Comparison of ENCODE assay signal across 1 cellular context in the genomic region with DNA sequence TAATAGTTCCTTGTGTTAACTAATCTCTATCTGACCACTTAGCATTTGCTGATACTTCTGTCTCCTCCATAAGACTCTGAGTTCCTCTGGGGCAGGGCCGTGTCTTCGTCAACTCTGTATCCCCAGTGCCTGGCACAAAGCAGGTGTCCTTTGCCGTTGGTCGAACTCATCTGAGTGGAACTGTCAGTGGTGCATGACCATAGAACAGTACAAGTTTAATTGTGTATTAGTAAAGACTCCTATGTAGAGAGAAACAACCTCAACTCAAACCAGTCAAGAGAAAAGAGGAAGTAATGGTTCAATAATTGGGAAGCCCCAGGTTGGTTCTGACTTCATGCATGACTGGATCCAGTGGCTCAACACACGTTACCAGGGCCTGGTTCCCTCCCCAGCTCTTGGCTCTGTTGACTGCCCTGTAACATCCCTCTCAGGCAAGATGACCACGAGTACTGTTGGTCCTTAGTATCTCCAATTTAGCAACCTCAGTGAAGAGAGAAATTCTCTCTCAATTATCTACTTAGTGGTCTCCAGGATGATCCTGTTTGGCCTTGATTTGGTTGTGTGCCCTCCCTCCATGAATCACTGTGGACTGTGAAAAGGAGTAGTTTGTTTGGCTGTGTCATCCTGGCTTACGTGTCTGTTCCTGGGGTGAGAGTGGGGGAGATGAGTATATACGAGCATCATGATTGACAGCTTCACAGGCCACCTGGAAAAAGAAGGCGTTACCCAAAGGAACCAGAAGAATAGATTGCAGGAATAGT.
TF ChIP-seq lines count a peak whose summit lies in the region.

No MANE protein-coding gene starts in this region.

TF ChIP-seq in GM12878, 131 proteins besides CTCF, POLR2A, EP300 and RAD21 (continued from another document and continues in another):
- TF ChIP-seq, protein P1, sequence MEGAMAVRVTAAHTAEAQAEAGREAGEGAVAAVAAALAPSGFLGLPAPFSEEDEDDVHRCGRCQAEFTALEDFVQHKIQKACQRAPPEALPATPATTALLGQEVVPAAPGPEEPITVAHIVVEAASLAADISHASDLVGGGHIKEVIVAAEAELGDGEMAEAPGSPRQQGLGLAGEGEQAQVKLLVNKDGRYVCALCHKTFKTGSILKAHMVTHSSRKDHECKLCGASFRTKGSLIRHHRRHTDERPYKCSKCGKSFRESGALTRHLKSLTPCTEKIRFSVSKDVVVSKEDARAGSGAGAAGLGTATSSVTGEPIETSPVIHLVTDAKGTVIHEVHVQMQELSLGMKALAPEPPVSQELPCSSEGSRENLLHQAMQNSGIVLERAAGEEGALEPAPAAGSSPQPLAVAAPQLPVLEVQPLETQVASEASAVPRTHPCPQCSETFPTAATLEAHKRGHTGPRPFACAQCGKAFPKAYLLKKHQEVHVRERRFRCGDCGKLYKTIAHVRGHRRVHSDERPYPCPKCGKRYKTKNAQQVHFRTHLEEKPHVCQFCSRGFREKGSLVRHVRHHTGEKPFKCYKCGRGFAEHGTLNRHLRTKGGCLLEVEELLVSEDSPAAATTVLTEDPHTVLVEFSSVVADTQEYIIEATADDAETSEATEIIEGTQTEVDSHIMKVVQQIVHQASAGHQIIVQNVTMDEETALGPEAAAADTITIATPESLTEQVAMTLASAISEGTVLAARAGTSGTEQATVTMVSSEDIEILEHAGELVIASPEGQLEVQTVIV (IDR thresholded peaks at IDR 0.05; ENCODE audit: borderline replicate concordance, partially characterized antibody), result no peak
- TF ChIP-seq MYC (IDR thresholded peaks at IDR 0.05; ENCODE audit: insufficient read depth, insufficient read length, insufficient replicate concordance, low read length, severe bottlenecking) (no peak), ZNF622 (IDR thresholded peaks at IDR 0.05) (no peak), PAX5 (IDR thresholded peaks at IDR 0.05; ENCODE audit: borderline replicate concordance, low read depth, low read length) (peak; percentile 99), ZNF207 (IDR thresholded peaks at IDR 0.05; ENCODE audit: borderline replicate concordance) (no peak; the same call in 1 of the 2 replicates), CHD1 (IDR thresholded peaks at IDR 0.05; ENCODE audit: low read depth, low read length) (no peak), LARP7 (IDR thresholded peaks at IDR 0.05) (no peak), ZNF274 (IDR thresholded peaks at IDR 0.05; ENCODE audit: insufficient read depth, insufficient read length) (no peak), ETV6 (conservative IDR thresholded peaks at IDR 0.05 in 1 of 2, IDR thresholded peaks at IDR 0.05 in 1 of 2; ENCODE audit: borderline replicate concordance in 1 of 2, low read depth in 1 of 2) (peak in 1 of 2 experiments; percentile 84; a peak in 2 of 4 replicates), SIX5 (IDR thresholded peaks at IDR 0.05; ENCODE audit: low read depth, low read length, severe bottlenecking) (no peak), BMI1 (IDR thresholded peaks at IDR 0.05; ENCODE audit: borderline replicate concordance) (peak; percentile 85), RUNX3 (IDR thresholded peaks at IDR 0.05; ENCODE audit: low read length) (peak; percentile 90), TCF7 (IDR thresholded peaks at IDR 0.05; ENCODE audit: borderline replicate concordance) (peak; percentile 60; the same call in 1 of the 2 replicates), ZNF217 (IDR thresholded peaks at IDR 0.05) (peak; percentile 99), ATF7 (IDR thresholded peaks at IDR 0.05; ENCODE audit: low read depth) (peak; percentile 85), NR2C2 (IDR thresholded peaks at IDR 0.05; ENCODE audit: borderline replicate concordance, control insufficient read depth, insufficient read length, low read depth) (no peak), STAT1 (conservative IDR thresholded peaks at IDR 0.05) (no peak), BRCA1 (IDR thresholded peaks at IDR 0.05; ENCODE audit: low read depth, low read length) (no peak), MTA3 (IDR thresholded peaks at IDR 0.05; ENCODE audit: borderline replicate concordance, low read length) (peak; percentile 95; the same call in 1 of the 2 replicates), TARDBP (IDR thresholded peaks at IDR 0.05; ENCODE audit: borderline replicate concordance) (no peak), PML (IDR thresholded peaks at IDR 0.05; ENCODE audit: low read length) (peak; percentile 79; the same call in 1 of the 2 replicates), CBFB (IDR thresholded peaks at IDR 0.05; ENCODE audit: low read depth) (peak; percentile 53; the same call in 1 of the 2 replicates), KDM1A (IDR thresholded peaks at IDR 0.05; ENCODE audit: borderline replicate concordance) (no peak)
- TF ChIP-seq, protein P2, sequence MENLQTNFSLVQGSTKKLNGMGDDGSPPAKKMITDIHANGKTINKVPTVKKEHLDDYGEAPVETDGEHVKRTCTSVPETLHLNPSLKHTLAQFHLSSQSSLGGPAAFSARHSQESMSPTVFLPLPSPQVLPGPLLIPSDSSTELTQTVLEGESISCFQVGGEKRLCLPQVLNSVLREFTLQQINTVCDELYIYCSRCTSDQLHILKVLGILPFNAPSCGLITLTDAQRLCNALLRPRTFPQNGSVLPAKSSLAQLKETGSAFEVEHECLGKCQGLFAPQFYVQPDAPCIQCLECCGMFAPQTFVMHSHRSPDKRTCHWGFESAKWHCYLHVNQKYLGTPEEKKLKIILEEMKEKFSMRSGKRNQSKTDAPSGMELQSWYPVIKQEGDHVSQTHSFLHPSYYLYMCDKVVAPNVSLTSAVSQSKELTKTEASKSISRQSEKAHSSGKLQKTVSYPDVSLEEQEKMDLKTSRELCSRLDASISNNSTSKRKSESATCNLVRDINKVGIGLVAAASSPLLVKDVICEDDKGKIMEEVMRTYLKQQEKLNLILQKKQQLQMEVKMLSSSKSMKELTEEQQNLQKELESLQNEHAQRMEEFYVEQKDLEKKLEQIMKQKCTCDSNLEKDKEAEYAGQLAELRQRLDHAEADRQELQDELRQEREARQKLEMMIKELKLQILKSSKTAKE (IDR thresholded peaks at IDR 0.05; ENCODE audit: low read depth, poor library complexity, severe bottlenecking), result peak; percentile 97
- TF ChIP-seq, protein P3, sequence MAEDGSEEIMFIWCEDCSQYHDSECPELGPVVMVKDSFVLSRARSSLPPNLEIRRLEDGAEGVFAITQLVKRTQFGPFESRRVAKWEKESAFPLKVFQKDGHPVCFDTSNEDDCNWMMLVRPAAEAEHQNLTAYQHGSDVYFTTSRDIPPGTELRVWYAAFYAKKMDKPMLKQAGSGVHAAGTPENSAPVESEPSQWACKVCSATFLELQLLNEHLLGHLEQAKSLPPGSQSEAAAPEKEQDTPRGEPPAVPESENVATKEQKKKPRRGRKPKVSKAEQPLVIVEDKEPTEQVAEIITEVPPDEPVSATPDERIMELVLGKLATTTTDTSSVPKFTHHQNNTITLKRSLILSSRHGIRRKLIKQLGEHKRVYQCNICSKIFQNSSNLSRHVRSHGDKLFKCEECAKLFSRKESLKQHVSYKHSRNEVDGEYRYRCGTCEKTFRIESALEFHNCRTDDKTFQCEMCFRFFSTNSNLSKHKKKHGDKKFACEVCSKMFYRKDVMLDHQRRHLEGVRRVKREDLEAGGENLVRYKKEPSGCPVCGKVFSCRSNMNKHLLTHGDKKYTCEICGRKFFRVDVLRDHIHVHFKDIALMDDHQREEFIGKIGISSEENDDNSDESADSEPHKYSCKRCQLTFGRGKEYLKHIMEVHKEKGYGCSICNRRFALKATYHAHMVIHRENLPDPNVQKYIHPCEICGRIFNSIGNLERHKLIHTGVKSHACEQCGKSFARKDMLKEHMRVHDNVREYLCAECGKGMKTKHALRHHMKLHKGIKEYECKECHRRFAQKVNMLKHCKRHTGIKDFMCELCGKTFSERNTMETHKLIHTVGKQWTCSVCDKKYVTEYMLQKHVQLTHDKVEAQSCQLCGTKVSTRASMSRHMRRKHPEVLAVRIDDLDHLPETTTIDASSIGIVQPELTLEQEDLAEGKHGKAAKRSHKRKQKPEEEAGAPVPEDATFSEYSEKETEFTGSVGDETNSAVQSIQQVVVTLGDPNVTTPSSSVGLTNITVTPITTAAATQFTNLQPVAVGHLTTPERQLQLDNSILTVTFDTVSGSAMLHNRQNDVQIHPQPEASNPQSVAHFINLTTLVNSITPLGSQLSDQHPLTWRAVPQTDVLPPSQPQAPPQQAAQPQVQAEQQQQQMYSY (CRISPR knock-in tag; IDR thresholded peaks at IDR 0.05), result no peak
- TF ChIP-seq, protein P4, sequence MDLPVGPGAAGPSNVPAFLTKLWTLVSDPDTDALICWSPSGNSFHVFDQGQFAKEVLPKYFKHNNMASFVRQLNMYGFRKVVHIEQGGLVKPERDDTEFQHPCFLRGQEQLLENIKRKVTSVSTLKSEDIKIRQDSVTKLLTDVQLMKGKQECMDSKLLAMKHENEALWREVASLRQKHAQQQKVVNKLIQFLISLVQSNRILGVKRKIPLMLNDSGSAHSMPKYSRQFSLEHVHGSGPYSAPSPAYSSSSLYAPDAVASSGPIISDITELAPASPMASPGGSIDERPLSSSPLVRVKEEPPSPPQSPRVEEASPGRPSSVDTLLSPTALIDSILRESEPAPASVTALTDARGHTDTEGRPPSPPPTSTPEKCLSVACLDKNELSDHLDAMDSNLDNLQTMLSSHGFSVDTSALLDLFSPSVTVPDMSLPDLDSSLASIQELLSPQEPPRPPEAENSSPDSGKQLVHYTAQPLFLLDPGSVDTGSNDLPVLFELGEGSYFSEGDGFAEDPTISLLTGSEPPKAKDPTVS (IDR thresholded peaks at IDR 0.05; ENCODE audit: low read depth, low read length), result no peak
- TF ChIP-seq, protein P5, sequence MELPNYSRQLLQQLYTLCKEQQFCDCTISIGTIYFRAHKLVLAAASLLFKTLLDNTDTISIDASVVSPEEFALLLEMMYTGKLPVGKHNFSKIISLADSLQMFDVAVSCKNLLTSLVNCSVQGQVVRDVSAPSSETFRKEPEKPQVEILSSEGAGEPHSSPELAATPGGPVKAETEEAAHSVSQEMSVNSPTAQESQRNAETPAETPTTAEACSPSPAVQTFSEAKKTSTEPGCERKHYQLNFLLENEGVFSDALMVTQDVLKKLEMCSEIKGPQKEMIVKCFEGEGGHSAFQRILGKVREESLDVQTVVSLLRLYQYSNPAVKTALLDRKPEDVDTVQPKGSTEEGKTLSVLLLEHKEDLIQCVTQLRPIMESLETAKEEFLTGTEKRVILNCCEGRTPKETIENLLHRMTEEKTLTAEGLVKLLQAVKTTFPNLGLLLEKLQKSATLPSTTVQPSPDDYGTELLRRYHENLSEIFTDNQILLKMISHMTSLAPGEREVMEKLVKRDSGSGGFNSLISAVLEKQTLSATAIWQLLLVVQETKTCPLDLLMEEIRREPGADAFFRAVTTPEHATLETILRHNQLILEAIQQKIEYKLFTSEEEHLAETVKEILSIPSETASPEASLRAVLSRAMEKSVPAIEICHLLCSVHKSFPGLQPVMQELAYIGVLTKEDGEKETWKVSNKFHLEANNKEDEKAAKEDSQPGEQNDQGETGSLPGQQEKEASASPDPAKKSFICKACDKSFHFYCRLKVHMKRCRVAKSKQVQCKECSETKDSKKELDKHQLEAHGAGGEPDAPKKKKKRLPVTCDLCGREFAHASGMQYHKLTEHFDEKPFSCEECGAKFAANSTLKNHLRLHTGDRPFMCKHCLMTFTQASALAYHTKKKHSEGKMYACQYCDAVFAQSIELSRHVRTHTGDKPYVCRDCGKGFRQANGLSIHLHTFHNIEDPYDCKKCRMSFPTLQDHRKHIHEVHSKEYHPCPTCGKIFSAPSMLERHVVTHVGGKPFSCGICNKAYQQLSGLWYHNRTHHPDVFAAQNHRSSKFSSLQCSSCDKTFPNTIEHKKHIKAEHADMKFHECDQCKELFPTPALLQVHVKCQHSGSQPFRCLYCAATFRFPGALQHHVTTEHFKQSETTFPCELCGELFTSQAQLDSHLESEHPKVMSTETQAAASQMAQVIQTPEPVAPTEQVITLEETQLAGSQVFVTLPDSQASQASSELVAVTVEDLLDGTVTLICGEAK (IDR thresholded peaks at IDR 0.05; ENCODE audit: borderline replicate concordance), result no peak
- TF ChIP-seq, protein P6, sequence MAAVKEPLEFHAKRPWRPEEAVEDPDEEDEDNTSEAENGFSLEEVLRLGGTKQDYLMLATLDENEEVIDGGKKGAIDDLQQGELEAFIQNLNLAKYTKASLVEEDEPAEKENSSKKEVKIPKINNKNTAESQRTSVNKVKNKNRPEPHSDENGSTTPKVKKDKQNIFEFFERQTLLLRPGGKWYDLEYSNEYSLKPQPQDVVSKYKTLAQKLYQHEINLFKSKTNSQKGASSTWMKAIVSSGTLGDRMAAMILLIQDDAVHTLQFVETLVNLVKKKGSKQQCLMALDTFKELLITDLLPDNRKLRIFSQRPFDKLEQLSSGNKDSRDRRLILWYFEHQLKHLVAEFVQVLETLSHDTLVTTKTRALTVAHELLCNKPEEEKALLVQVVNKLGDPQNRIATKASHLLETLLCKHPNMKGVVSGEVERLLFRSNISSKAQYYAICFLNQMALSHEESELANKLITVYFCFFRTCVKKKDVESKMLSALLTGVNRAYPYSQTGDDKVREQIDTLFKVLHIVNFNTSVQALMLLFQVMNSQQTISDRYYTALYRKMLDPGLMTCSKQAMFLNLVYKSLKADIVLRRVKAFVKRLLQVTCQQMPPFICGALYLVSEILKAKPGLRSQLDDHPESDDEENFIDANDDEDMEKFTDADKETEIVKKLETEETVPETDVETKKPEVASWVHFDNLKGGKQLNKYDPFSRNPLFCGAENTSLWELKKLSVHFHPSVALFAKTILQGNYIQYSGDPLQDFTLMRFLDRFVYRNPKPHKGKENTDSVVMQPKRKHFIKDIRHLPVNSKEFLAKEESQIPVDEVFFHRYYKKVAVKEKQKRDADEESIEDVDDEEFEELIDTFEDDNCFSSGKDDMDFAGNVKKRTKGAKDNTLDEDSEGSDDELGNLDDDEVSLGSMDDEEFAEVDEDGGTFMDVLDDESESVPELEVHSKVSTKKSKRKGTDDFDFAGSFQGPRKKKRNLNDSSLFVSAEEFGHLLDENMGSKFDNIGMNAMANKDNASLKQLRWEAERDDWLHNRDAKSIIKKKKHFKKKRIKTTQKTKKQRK (IDR thresholded peaks at IDR 0.05; ENCODE audit: low read depth, low read length), result no peak
- TF ChIP-seq, protein P7, sequence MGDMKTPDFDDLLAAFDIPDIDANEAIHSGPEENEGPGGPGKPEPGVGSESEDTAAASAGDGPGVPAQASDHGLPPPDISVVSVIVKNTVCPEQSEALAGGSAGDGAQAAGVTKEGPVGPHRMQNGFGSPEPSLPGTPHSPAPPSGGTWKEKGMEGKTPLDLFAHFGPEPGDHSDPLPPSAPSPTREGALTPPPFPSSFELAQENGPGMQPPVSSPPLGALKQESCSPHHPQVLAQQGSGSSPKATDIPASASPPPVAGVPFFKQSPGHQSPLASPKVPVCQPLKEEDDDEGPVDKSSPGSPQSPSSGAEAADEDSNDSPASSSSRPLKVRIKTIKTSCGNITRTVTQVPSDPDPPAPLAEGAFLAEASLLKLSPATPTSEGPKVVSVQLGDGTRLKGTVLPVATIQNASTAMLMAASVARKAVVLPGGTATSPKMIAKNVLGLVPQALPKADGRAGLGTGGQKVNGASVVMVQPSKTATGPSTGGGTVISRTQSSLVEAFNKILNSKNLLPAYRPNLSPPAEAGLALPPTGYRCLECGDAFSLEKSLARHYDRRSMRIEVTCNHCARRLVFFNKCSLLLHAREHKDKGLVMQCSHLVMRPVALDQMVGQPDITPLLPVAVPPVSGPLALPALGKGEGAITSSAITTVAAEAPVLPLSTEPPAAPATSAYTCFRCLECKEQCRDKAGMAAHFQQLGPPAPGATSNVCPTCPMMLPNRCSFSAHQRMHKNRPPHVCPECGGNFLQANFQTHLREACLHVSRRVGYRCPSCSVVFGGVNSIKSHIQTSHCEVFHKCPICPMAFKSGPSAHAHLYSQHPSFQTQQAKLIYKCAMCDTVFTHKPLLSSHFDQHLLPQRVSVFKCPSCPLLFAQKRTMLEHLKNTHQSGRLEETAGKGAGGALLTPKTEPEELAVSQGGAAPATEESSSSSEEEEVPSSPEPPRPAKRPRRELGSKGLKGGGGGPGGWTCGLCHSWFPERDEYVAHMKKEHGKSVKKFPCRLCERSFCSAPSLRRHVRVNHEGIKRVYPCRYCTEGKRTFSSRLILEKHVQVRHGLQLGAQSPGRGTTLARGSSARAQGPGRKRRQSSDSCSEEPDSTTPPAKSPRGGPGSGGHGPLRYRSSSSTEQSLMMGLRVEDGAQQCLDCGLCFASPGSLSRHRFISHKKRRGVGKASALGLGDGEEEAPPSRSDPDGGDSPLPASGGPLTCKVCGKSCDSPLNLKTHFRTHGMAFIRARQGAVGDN (IDR thresholded peaks at IDR 0.05), result no peak; the same call in none of the 2 replicates
